ENCODE assay signal across 21 cellular contexts in the genomic region with DNA sequence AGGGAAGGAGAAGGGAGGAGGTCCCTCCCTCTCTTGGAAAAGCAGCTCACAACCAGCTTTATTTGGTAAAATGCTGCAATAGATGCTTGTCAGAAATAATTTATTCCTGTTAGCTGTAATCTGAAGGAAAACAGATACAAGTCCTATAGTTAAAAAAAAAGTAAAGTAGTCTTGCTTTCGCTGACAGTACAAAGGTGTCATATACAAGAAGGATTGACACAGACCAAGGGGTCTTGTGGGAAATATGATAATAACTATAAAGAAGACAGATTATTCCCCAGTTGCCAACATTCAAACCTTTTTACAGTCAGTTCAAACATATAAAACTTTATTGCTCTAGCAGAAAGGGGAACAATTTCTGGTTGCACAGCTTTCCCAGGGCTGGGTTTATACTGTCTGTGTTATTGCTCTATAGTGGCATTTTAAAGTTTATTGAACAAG.
DNase-seq lines count a peak whose midpoint lies in the region; ATAC-seq and TF ChIP-seq lines count a peak whose summit lies in the region.
"Had no signal": no experiment of that assay in that cellular context is flagged by ENCODE, and none has a peak within 500 bp of the region (broad histone marks: within the 10 kb centered on the region; RNA-seq: fewer than 3 reads in every experiment).

No MANE protein-coding gene starts in this region.

- H3K79me2 ChIP-seq in SK-N-SH (ENCODE audit: insufficient read depth) = no peaks in the 10 kb centered on the region

- H3K36me3 Mint-ChIP-seq in nephron progenitor cell (ENCODE audit: low read depth) = peaks cover under 1% of the 10 kb centered on the region
- H3K36me3 Mint-ChIP-seq in type B pancreatic cell = peaks cover 19% of the 10 kb centered on the region
- H3K36me3 Mint-ChIP-seq: CD4-positive, CD25-positive, alpha-beta regulatory T cell had no signal

- no peak for TF ChIP-seq CTCF in SK-N-SH (IDR thresholded peaks at IDR 0.05)
- TF ChIP-seq CTCF in colonic mucosa (IDR thresholded peaks at IDR 0.05) = no peak
- no peak for TF ChIP-seq CTCF in nephron progenitor cell (IDR thresholded peaks at IDR 0.05)
- TF ChIP-seq CTCF in type B pancreatic cell (conservative IDR thresholded peaks at IDR 0.05) = no peak
- TF ChIP-seq CTCF in omental fat pad (IDR thresholded peaks at IDR 0.05) = no peak

- ATAC-seq in omental fat pad (ENCODE audit: low FRiP score) = no peak
- ATAC-seq in GM19023 (IDR thresholded peaks at IDR 0.05; ENCODE audit: unreplicated experiment) = no peak
- ATAC-seq: HepG2, left lung had no signal

- H3K4me3 ChIP-seq in SK-N-SH (ENCODE audit: low read depth in 2 of 2, low read length in 1 of 2) (no peak overlapping the region), colonic mucosa (no peak overlapping the region)
- H3K4me3 ChIP-seq: left lung had no signal

- no peaks in the 10 kb centered on the region for H3K9me3 ChIP-seq in SK-N-SH
- no peaks in the 10 kb centered on the region for H3K9me3 ChIP-seq in colonic mucosa
- H3K9me3 ChIP-seq: left lung had no signal

- peaks cover 3% of the 10 kb centered on the region for H3K27me3 Mint-ChIP-seq in nephron progenitor cell (ENCODE audit: low read depth, poor library complexity)
- no peaks in the 10 kb centered on the region for H3K27me3 Mint-ChIP-seq in type B pancreatic cell
- H3K27me3 Mint-ChIP-seq: activated CD4-positive, alpha-beta T cell treated with anti-CD3 and anti-CD28 coated beads, Interleukin-2, amount 10 ng/mL, durations not matched to agents 7 days and 5 days had no signal

- no peak overlapping the region for H2AFZ ChIP-seq in SK-N-SH (ENCODE audit: low read depth)

- no peak overlapping the region for H3K4me2 ChIP-seq in SK-N-SH

- H3K36me3 ChIP-seq in SK-N-SH (replicated peaks in 1 of 2; ENCODE audit: control insufficient read depth in 1 of 2, insufficient read depth in 2 of 2, low read length in 1 of 2) = no peaks in the 10 kb centered on the region
- no peaks in the 10 kb centered on the region for H3K36me3 ChIP-seq in colonic mucosa
- H3K36me3 ChIP-seq: left lung had no signal

- H3K9me2 ChIP-seq in SK-N-SH = no peaks in the 10 kb centered on the region

- intact Hi-C loops in colonic mucosa (cut with DNase I) = no loop called here

- H3K4me1 ChIP-seq in SK-N-SH (ENCODE audit: control insufficient read depth in 1 of 2, insufficient read depth in 2 of 2, low read depth in 1 of 2, low read length in 1 of 2) (peaks cover 23 to 29% of the 10 kb centered on the region in 2 experiments), colonic mucosa (peaks cover 19% of the 10 kb centered on the region)

- H3K4me3 Mint-ChIP-seq in nephron progenitor cell (no peak overlapping the region), type B pancreatic cell (peak overlapping the region; percentile 60)
- H3K4me3 Mint-ChIP-seq: activated CD4-positive, alpha-beta T cell treated with anti-CD3 and anti-CD28 coated beads, Interleukin-2, amount 10 ng/mL, durations not matched to agents 7 days and 5 days; CD4-positive, CD25-positive, alpha-beta regulatory T cell; neural crest cell had no signal

- DNase-seq in SK-N-SH (no peak), colonic mucosa (peak; percentile 56), nephron progenitor cell (no peak), type B pancreatic cell (ENCODE audit: extremely low spot score, unreplicated experiment) (no peak), omental fat pad (ENCODE audit: low spot score) (no peak), iPS-NIHi11 (ENCODE audit: low spot score) (no peak)
- DNase-seq: activated CD4-positive, alpha-beta T cell treated with anti-CD3 and anti-CD28 coated beads, Interleukin-2, amount 10 ng/mL, durations not matched to agents 7 days and 5 days; activated naive CD4-positive, alpha-beta T cell treated with anti-CD3 and anti-CD28 coated beads, Interleukin-2, amount 50 U/mL, for 16 hours; CD4-positive, CD25-positive, alpha-beta regulatory T cell; dermis blood vessel endothelial cell; EL; left lung; NCI-H1092 treated with DMSO at 0.1 percent for 48 hours; NCI-H2029; NCI-H226; NCI-H748 treated with DMSO at 0.1 percent for 48 hours; RPMI8226 had no signal

- H3K27ac ChIP-seq in SK-N-SH (ENCODE audit: low read depth in 2 of 2, low read length in 1 of 2) (peak overlapping the region in 1 of 2 experiments; percentile 16; a peak in 1 of 4 replicates), colonic mucosa (peak overlapping the region; percentile 35)
- H3K27ac ChIP-seq: HL-60, left lung had no signal

- POLR2A ChIA-PET in SK-N-SH (lab: Yijun Ruan, JAX) = no interaction called here

- H3F3A ChIP-seq in SK-N-SH (replicated peaks; ENCODE audit: insufficient read depth) = peaks cover 24% of the 10 kb centered on the region

- TF ChIP-seq RAD21 in SK-N-SH (IDR thresholded peaks at IDR 0.05; ENCODE audit: low read length) = no peak

- H3K27ac Mint-ChIP-seq in nephron progenitor cell = peak overlapping the region; percentile 93
- peak overlapping the region; percentile 53 for H3K27ac Mint-ChIP-seq in type B pancreatic cell
- H3K27ac Mint-ChIP-seq: activated CD4-positive, alpha-beta T cell treated with anti-CD3 and anti-CD28 coated beads, Interleukin-2, amount 10 ng/mL, durations not matched to agents 7 days and 5 days; CD4-positive, CD25-positive, alpha-beta regulatory T cell had no signal

- H3K4me1 Mint-ChIP-seq in nephron progenitor cell (peaks cover 74% of the 10 kb centered on the region), type B pancreatic cell (ENCODE audit: unreplicated experiment) (peaks cover 69% of the 10 kb centered on the region)
- H3K4me1 Mint-ChIP-seq: activated CD4-positive, alpha-beta T cell treated with anti-CD3 and anti-CD28 coated beads, Interleukin-2, amount 10 ng/mL, durations not matched to agents 7 days and 5 days; CD4-positive, CD25-positive, alpha-beta regulatory T cell had no signal

- H3K9ac ChIP-seq in SK-N-SH (no peak overlapping the region), colonic mucosa (ENCODE audit: low read depth in 2 of 2, low read length in 2 of 2) (no peak overlapping the region)

- H4K20me1 ChIP-seq in SK-N-SH (ENCODE audit: insufficient read depth) = no peaks in the 10 kb centered on the region

- H3K27me3 ChIP-seq in SK-N-SH (ENCODE audit: insufficient read depth) (no peaks in the 10 kb centered on the region), colonic mucosa (no peaks in the 10 kb centered on the region)
- H3K27me3 ChIP-seq: left lung had no signal

- H3K9me3 Mint-ChIP-seq in nephron progenitor cell (no peaks in the 10 kb centered on the region), type B pancreatic cell (no peaks in the 10 kb centered on the region)
- H3K9me3 Mint-ChIP-seq: activated CD4-positive, alpha-beta T cell treated with anti-CD3 and anti-CD28 coated beads, Interleukin-2, amount 10 ng/mL, durations not matched to agents 7 days and 5 days; neural crest cell had no signal

- CTCF ChIA-PET in SK-N-SH (lab: Yijun Ruan, JAX) = interaction anchor here (0.6 to 5.0 kb wide), 5 partner anchors 11 to 83 kb away, joined by 3 to 36 read pairs (median 5); no protein-coding TSS in a partner anchor

- 81% methylated on average over 1 of the region's 1 CpG for WGBS in SK-N-SH (ENCODE audit: low lambda C conversion rate)

- no peak for TF ChIP-seq EP300 in SK-N-SH (IDR thresholded peaks at IDR 0.05; ENCODE audit: borderline replicate concordance in 1 of 2, low read depth in 1 of 2, low read length in 1 of 2)

TF ChIP-seq in SK-N-SH, 30 proteins besides CTCF, POLR2A, EP300 and RAD21:
- no peak for TF ChIP-seq GABPA (IDR thresholded peaks at IDR 0.05; ENCODE audit: low read depth)
- peak; percentile 32; the same call in 1 of the 2 replicates for TF ChIP-seq TCF12 (IDR thresholded peaks at IDR 0.05)
